In genomic region chr5:81748556-81748955, GRCh38 we compare ENCODE assay signal across 11 cellular contexts. TPM values are rescaled to one million over a fixed set of nuclear protein-coding genes. Genes with fewer than 3 reads are reported as not detected.
DNase-seq lines count a peak whose midpoint lies in the region; ATAC-seq and TF ChIP-seq lines count a peak whose summit lies in the region.
"Had no signal": no experiment of that assay in that cellular context is flagged by ENCODE, and none has a peak within 500 bp of the region (broad histone marks: within the 10 kb centered on the region; RNA-seq: fewer than 3 reads in every experiment).

No MANE protein-coding gene starts in this region.

- no peaks in the 10 kb centered on the region for H3K36me3 Mint-ChIP-seq in activated CD4-positive, alpha-beta T cell treated with anti-CD3 and anti-CD28 coated beads for 36 hours (ENCODE audit: low read depth)
- no peaks in the 10 kb centered on the region for H3K36me3 Mint-ChIP-seq in stimulated activated memory B cell treated with anti-CD40 and anti-IgM and Interleukin-4, amounts not matched to agents 10 μg/mL and 1 μg/mL and 100 μg/mL, for 72 hours

- BruUV-seq in OCI-LY7 (replicated peaks; lab: Mats Ljungman, UMichigan), result no TSS peak

- H3K36me3 ChIP-seq in OCI-LY7 (ENCODE audit: insufficient read depth, low read length) (peaks cover 25% of the 10 kb centered on the region), fibroblast of lung (ENCODE audit: control insufficient read depth, insufficient read depth, low read length) (no peaks in the 10 kb centered on the region)

- H3K9me3 ChIP-seq in OCI-LY7 (ENCODE audit: low read length) (no peaks in the 10 kb centered on the region), fibroblast of lung (ENCODE audit: control insufficient read depth, insufficient read depth, low read depth, low read length) (no peaks in the 10 kb centered on the region)

- CTCF ChIA-PET in activated CD4-positive, alpha-beta T cell treated with anti-CD3 and anti-CD28 coated beads for 36 hours (lab: Charles Lee), result interaction anchor here (0.6 to 3.0 kb wide), 2 partner anchors 13 to 322 kb away, joined by 3 to 10 read pairs; no protein-coding TSS in a partner anchor
- CTCF ChIA-PET in OCI-LY7 (lab: Charles Lee; ENCODE audit: unreplicated experiment), result no interaction called here

- no peak for ATAC-seq in activated CD4-positive, alpha-beta T cell treated with anti-CD3 and anti-CD28 coated beads for 36 hours
- ATAC-seq in stimulated activated memory B cell treated with anti-CD40 and anti-IgM and Interleukin-4, amounts not matched to agents 10 μg/mL and 1 μg/mL and 100 μg/mL, for 72 hours, result no peak

- POLR2A ChIA-PET in activated CD4-positive, alpha-beta T cell treated with anti-CD3 and anti-CD28 coated beads for 36 hours (lab: Charles Lee), result no interaction called here
- POLR2A ChIA-PET in OCI-LY7 (lab: Charles Lee), result interaction anchor here (0.9 to 4.2 kb wide), 3 partner anchors 10 to 219 kb away, joined by 3 to 81 read pairs (median 3); no protein-coding TSS in a partner anchor

- H3K4me1 ChIP-seq in OCI-LY7 (ENCODE audit: insufficient read depth, low read length, poor library complexity, severe bottlenecking) (peaks cover 65% of the 10 kb centered on the region), fibroblast of lung (ENCODE audit: control insufficient read depth, extremely low read depth, insufficient read depth, low read length) (peaks cover 6% of the 10 kb centered on the region)

- TF ChIP-seq CTCF in OCI-LY7 (conservative IDR thresholded peaks at IDR 0.05; ENCODE audit: low read length), result peak; percentile 58
- TF ChIP-seq CTCF in fibroblast of lung (conservative IDR thresholded peaks at IDR 0.05 in 1 of 2, IDR thresholded peaks at IDR 0.05 in 1 of 2; ENCODE audit: low read depth in 1 of 2, low read length in 2 of 2), result peak in 1 of 2 donors; percentile 7

- no peak overlapping the region for H2AFZ ChIP-seq in OCI-LY7 (ENCODE audit: low read length)
- H2AFZ ChIP-seq in fibroblast of lung (ENCODE audit: low read length), result no peak overlapping the region

- peaks cover 24% of the 10 kb centered on the region; the same call in 1 of the 2 replicates for H4K20me1 ChIP-seq in OCI-LY7 (ENCODE audit: insufficient read depth, low read length)
- peaks cover 2% of the 10 kb centered on the region for H4K20me1 ChIP-seq in fibroblast of lung (ENCODE audit: control insufficient read depth, extremely low read depth, insufficient read depth, low read length)

- H3K4me3 ChIP-seq in OCI-LY7 (ENCODE audit: low read depth, low read length, poor library complexity, severe bottlenecking) (peak overlapping the region; percentile 75), fibroblast of lung (replicated peaks in 1 of 4; ENCODE audit: control extremely low read depth in 1 of 4, insufficient read depth in 1 of 4, low read depth in 3 of 4, low read length in 4 of 4) (peak overlapping the region in 3 of 4 experiments; percentile 47 to 91 (median 73))

- no peak for DNase-seq in activated CD4-positive, alpha-beta T cell treated with anti-CD3 and anti-CD28 coated beads for 36 hours
- no peak for DNase-seq in activated CD4-positive, alpha-beta T cell treated with anti-CD3 and anti-CD28 coated beads for 48 hours
- DNase-seq in OCI-LY7 (ENCODE audit: low spot score) (peak; percentile 33), fibroblast of lung (ENCODE audit: low read depth in 2 of 2) (peak in 1 of 2 donors; percentile 26), kidney glomerular epithelial cell (lab: John Stamatoyannopoulos, UW) (no peak), ecto neural progenitor cell (ENCODE audit: low spot score) (no peak), 8988T (no peak)
- DNase-seq: activated CD8-positive, alpha-beta memory T cell treated with anti-CD3 and anti-CD28 coated beads for 24 hours; mesendoderm; NCI-H510A had no signal

- no peaks in the 10 kb centered on the region for H3K27me3 Mint-ChIP-seq in activated CD4-positive, alpha-beta T cell treated with anti-CD3 and anti-CD28 coated beads for 36 hours
- no peaks in the 10 kb centered on the region for H3K27me3 Mint-ChIP-seq in stimulated activated memory B cell treated with anti-CD40 and anti-IgM and Interleukin-4, amounts not matched to agents 10 μg/mL and 1 μg/mL and 100 μg/mL, for 72 hours

- H3K9me3 Mint-ChIP-seq in activated CD4-positive, alpha-beta T cell treated with anti-CD3 and anti-CD28 coated beads for 36 hours (ENCODE audit: low read depth), result no peaks in the 10 kb centered on the region
- H3K9me3 Mint-ChIP-seq in stimulated activated memory B cell treated with anti-CD40 and anti-IgM and Interleukin-4, amounts not matched to agents 10 μg/mL and 1 μg/mL and 100 μg/mL, for 72 hours, result no peaks in the 10 kb centered on the region

- peak overlapping the region; percentile 98 for H3K27ac ChIP-seq in OCI-LY7 (ENCODE audit: low read depth, low read length, poor library complexity, severe bottlenecking)
- peak overlapping the region; percentile 1 for H3K27ac ChIP-seq in fibroblast of lung (ENCODE audit: insufficient read depth, low read length)

- peak overlapping the region; percentile 94 for H3K27ac Mint-ChIP-seq in activated CD4-positive, alpha-beta T cell treated with anti-CD3 and anti-CD28 coated beads for 36 hours
- no peak overlapping the region for H3K27ac Mint-ChIP-seq in stimulated activated memory B cell treated with anti-CD40 and anti-IgM and Interleukin-4, amounts not matched to agents 10 μg/mL and 1 μg/mL and 100 μg/mL, for 72 hours

- no peak overlapping the region for H3K9ac ChIP-seq in fibroblast of lung (ENCODE audit: insufficient read depth, low read length)

- H3K27me3 ChIP-seq in fibroblast of lung (ENCODE audit: control insufficient read depth, insufficient read depth, low read length), result no peaks in the 10 kb centered on the region

- peaks cover 42% of the 10 kb centered on the region for H3K4me1 Mint-ChIP-seq in activated CD4-positive, alpha-beta T cell treated with anti-CD3 and anti-CD28 coated beads for 36 hours
- H3K4me1 Mint-ChIP-seq in stimulated activated memory B cell treated with anti-CD40 and anti-IgM and Interleukin-4, amounts not matched to agents 10 μg/mL and 1 μg/mL and 100 μg/mL, for 72 hours, result peaks cover 26% of the 10 kb centered on the region

- peak overlapping the region; percentile 83 for H3K4me2 ChIP-seq in OCI-LY7 (ENCODE audit: low read length)
- peak overlapping the region; percentile 73 for H3K4me2 ChIP-seq in fibroblast of lung (ENCODE audit: extremely low read depth, insufficient read depth, low read length)

- H3K9me2 ChIP-seq in OCI-LY7 (ENCODE audit: insufficient read depth, low read length), result no peaks in the 10 kb centered on the region

- H3K4me3 Mint-ChIP-seq in activated CD4-positive, alpha-beta T cell treated with anti-CD3 and anti-CD28 coated beads for 36 hours, result peak overlapping the region; percentile 87
- peak overlapping the region; percentile 15 for H3K4me3 Mint-ChIP-seq in stimulated activated memory B cell treated with anti-CD40 and anti-IgM and Interleukin-4, amounts not matched to agents 10 μg/mL and 1 μg/mL and 100 μg/mL, for 72 hours

- H3K79me2 ChIP-seq in OCI-LY7 (ENCODE audit: insufficient read depth, low read depth, low read length), result peaks cover 59% of the 10 kb centered on the region
- H3K79me2 ChIP-seq in fibroblast of lung (ENCODE audit: control insufficient read depth, insufficient read depth, low read length), result peaks cover 34% of the 10 kb centered on the region

- intact Hi-C loops in activated CD4-positive, alpha-beta T cell treated with anti-CD3 and anti-CD28 coated beads for 36 hours (cut with DNase I, micrococcal nuclease), result loop anchor here (2.0 to 10.0 kb wide), 2 partner anchors 324 kb away; no protein-coding TSS in a partner anchor
- intact Hi-C loops in OCI-LY7 (cut with micrococcal nuclease; ENCODE audit: unreplicated experiment), result loop anchor here (2.0 kb wide), 2 partner anchors 64 to 116 kb away; no protein-coding TSS in a partner anchor

RNA-seq across cellular contexts. Expression of gene SSBP2, which starts 2.3 kb away (rescaled TPM):
- 10 to 100 TPM; 16.9 to 21.4 TPM for total RNA-seq in activated CD4-positive, alpha-beta T cell treated with anti-CD3 and anti-CD28 coated beads for 36 hours
- total RNA-seq in OCI-LY7 (2014; rRNA removed; shearing (Covaris generic)), result 131 and 172 TPM in 2 replicates
- total RNA-seq in OCI-LY7 (2022), result 140 and 160 TPM in 2 replicates
- total RNA-seq in fibroblast of lung, result 30.8 and 44.4 TPM in 2 replicates
- polyA plus RNA-seq in fibroblast of lung, result 47.5 and 63.1 TPM in 2 replicates
- polyA plus RNA-seq in fibroblast of lung (2012), result 33.1 and 46.6 TPM in 2 replicates
- 40.9 and 75.2 TPM in 2 replicates for polyA minus RNA-seq in fibroblast of lung (ENCODE audit: low replicate concordance)
